Comparison of ENCODE assay signal across 13 cellular contexts in genomic region chr16:84535851-84536250, GRCh38.
"Had no signal": no experiment of that assay in that cellular context is flagged by ENCODE, and none has a peak within 500 bp of the region (broad histone marks: within the 10 kb centered on the region; RNA-seq: fewer than 3 reads in every experiment).

No MANE protein-coding gene starts in this region.

- H3K4me1 Mint-ChIP-seq: activated naive CD8-positive, alpha-beta T cell treated with anti-CD3 and anti-CD28 coated beads, Interleukin-2, amount 50 U/mL, for 24 hours had no signal

- H3K27me3 Mint-ChIP-seq: activated naive CD8-positive, alpha-beta T cell treated with anti-CD3 and anti-CD28 coated beads, Interleukin-2, amount 50 U/mL, for 24 hours had no signal

- H3K27ac Mint-ChIP-seq: activated naive CD4-positive, alpha-beta T cell treated with anti-CD3 and anti-CD28 coated beads for 36 hours; activated naive CD8-positive, alpha-beta T cell treated with anti-CD3 and anti-CD28 coated beads, Interleukin-2, amount 50 U/mL, for 24 hours; stimulated activated memory B cell treated with anti-CD40 and anti-IgM and Interleukin-4, amounts not matched to agents 10 μg/mL and 1 μg/mL and 100 μg/mL, for 72 hours had no signal

- ATAC-seq: activated CD4-positive, CD25-positive, alpha-beta regulatory T cell treated with anti-CD3 and anti-CD28 coated beads, Interleukin-2, amount 50 U/mL, for 24 hours; activated naive CD8-positive, alpha-beta T cell treated with anti-CD3 and anti-CD28 coated beads, Interleukin-2, amount 50 U/mL, for 24 hours; esophagus mucosa; left lung; stimulated activated memory B cell treated with anti-CD40 and anti-IgM and Interleukin-4, amounts not matched to agents 10 μg/mL and 1 μg/mL and 100 μg/mL, for 72 hours had no signal

- H3K27ac ChIP-seq: ascending aorta, left lung, ovary, sigmoid colon, SJCRH30, tibial artery had no signal

- H3K4me3 Mint-ChIP-seq: activated naive CD4-positive, alpha-beta T cell treated with anti-CD3 and anti-CD28 coated beads for 36 hours; activated naive CD8-positive, alpha-beta T cell treated with anti-CD3 and anti-CD28 coated beads, Interleukin-2, amount 50 U/mL, for 24 hours; stimulated activated memory B cell treated with anti-CD40 and anti-IgM and Interleukin-4, amounts not matched to agents 10 μg/mL and 1 μg/mL and 100 μg/mL, for 72 hours had no signal

- H3K4me3 ChIP-seq: ascending aorta, left lung, ovary, sigmoid colon, SJCRH30, tibial artery had no signal

- H3K27me3 ChIP-seq: ascending aorta, left lung, ovary, sigmoid colon, SJCRH30, tibial artery had no signal

- DNase-seq: activated naive CD4-positive, alpha-beta T cell treated with anti-CD3 and anti-CD28 coated beads for 36 hours; activated naive CD8-positive, alpha-beta T cell treated with anti-CD3 and anti-CD28 coated beads, Interleukin-2, amount 50 U/mL, for 24 hours; left lung; mammary epithelial cell; ovary; sigmoid colon; SJCRH30; T-helper 9 cell; tibial artery had no signal

- H3K36me3 ChIP-seq: ascending aorta, left lung, ovary, sigmoid colon, SJCRH30, tibial artery had no signal

- H3K9me3 ChIP-seq: ascending aorta, left lung, ovary, sigmoid colon, SJCRH30, tibial artery had no signal

- H3K9me3 Mint-ChIP-seq: activated naive CD4-positive, alpha-beta T cell treated with anti-CD3 and anti-CD28 coated beads for 36 hours; activated naive CD8-positive, alpha-beta T cell treated with anti-CD3 and anti-CD28 coated beads, Interleukin-2, amount 50 U/mL, for 24 hours had no signal
